1 cellular context compared by ENCODE assay signal in the genomic region with DNA sequence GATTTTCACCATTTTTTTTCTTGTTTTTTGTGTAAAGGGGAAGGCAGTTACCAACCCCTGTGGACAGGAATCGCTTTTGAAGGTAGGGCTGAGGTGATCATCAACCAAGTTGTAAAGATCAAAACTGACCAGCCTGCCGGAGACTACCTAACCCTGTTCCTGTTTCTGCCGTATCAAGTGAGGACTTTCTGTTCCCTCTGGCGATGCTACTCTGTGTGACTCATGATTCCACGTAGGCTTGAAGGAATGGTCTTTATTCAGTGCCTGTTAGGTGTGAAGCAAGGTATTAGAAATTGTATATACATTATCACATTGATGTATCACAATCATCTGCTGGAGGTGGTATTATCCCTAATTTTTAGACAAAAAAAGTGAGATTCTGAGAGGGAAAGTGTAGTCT.
TF ChIP-seq lines count a peak whose summit lies in the region.

No MANE protein-coding gene starts in this region.

TF ChIP-seq in GM23338, 12 proteins besides CTCF, POLR2A, EP300 and RAD21 (continued from another document):
- TF ChIP-seq, protein P1, sequence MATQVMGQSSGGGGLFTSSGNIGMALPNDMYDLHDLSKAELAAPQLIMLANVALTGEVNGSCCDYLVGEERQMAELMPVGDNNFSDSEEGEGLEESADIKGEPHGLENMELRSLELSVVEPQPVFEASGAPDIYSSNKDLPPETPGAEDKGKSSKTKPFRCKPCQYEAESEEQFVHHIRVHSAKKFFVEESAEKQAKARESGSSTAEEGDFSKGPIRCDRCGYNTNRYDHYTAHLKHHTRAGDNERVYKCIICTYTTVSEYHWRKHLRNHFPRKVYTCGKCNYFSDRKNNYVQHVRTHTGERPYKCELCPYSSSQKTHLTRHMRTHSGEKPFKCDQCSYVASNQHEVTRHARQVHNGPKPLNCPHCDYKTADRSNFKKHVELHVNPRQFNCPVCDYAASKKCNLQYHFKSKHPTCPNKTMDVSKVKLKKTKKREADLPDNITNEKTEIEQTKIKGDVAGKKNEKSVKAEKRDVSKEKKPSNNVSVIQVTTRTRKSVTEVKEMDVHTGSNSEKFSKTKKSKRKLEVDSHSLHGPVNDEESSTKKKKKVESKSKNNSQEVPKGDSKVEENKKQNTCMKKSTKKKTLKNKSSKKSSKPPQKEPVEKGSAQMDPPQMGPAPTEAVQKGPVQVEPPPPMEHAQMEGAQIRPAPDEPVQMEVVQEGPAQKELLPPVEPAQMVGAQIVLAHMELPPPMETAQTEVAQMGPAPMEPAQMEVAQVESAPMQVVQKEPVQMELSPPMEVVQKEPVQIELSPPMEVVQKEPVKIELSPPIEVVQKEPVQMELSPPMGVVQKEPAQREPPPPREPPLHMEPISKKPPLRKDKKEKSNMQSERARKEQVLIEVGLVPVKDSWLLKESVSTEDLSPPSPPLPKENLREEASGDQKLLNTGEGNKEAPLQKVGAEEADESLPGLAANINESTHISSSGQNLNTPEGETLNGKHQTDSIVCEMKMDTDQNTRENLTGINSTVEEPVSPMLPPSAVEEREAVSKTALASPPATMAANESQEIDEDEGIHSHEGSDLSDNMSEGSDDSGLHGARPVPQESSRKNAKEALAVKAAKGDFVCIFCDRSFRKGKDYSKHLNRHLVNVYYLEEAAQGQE (IDR thresholded peaks at IDR 0.05; ENCODE audit: unreplicated experiment) = no peak
- TF ChIP-seq EZH2 (IDR thresholded peaks at IDR 0.05; ENCODE audit: low read depth, unreplicated experiment) = no peak
- no peak for TF ChIP-seq ZNF114 (CRISPR knock-in tag; IDR thresholded peaks at IDR 0.05)
- no peak for TF ChIP-seq JUNB (IDR thresholded peaks at IDR 0.05; ENCODE audit: unreplicated experiment)
- no peak for TF ChIP-seq STAT1 (IDR thresholded peaks at IDR 0.05; ENCODE audit: unreplicated experiment)
- no peak for TF ChIP-seq CREB1 (CRISPR knock-in tag; IDR thresholded peaks at IDR 0.05; ENCODE audit: low read depth)
- TF ChIP-seq NANOG (IDR thresholded peaks at IDR 0.05; ENCODE audit: borderline replicate concordance) = no peak
- TF ChIP-seq, protein P2, sequence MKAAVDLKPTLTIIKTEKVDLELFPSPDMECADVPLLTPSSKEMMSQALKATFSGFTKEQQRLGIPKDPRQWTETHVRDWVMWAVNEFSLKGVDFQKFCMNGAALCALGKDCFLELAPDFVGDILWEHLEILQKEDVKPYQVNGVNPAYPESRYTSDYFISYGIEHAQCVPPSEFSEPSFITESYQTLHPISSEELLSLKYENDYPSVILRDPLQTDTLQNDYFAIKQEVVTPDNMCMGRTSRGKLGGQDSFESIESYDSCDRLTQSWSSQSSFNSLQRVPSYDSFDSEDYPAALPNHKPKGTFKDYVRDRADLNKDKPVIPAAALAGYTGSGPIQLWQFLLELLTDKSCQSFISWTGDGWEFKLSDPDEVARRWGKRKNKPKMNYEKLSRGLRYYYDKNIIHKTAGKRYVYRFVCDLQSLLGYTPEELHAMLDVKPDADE (IDR thresholded peaks at IDR 0.05) = no peak
- TF ChIP-seq EZH2phosphoT487 (IDR thresholded peaks at IDR 0.05; ENCODE audit: unreplicated experiment) = no peak
